10 cellular contexts compared by ENCODE assay signal in the genomic region with DNA sequence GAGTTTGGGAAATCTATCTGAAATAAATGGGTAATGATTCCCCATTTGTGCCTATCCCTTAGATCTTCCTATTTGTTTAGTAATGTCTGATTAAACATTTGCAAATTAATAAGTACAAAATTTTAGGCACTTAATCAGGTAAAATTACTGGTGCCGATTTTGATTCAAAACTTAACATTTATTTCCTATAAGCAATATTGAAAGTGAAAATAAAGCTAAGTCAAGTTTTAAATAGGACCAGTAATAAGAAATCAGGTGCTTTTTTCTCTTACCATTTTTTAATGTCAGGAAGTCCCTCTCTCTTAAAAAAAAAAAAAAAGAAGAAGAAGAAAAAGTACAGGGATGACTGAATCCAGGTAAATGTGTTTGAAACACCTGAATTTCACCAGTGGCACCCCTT. TPM values are rescaled to one million over a fixed set of nuclear protein-coding genes. Genes with fewer than 3 reads are reported as not detected.
A peak's percentile ranks its signal among the peaks of the same experiment; 100 is the strongest.
DNase-seq lines count a peak whose midpoint lies in the region; ATAC-seq and TF ChIP-seq lines count a peak whose summit lies in the region.
"Had no signal": no experiment of that assay in that cellular context is flagged by ENCODE, and none has a peak within 500 bp of the region (broad histone marks: within the 10 kb centered on the region; RNA-seq: fewer than 3 reads in every experiment).

No MANE protein-coding gene starts in this region.

- TF ChIP-seq POLR2A in spleen (IDR thresholded peaks at IDR 0.05) = no peak

- H3K4me3 Mint-ChIP-seq in T-cell = peak overlapping the region; percentile 94 to 98 (median 95)
- H3K4me3 Mint-ChIP-seq: H9 had no signal

- CTCF ChIA-PET in GM10248 (lab: Yijun Ruan, JAX) = interaction anchor here (1.4 to 1.6 kb wide), 3 partner anchors 66 to 159 kb away, joined by 3 to 5 read pairs (median 4); no protein-coding TSS in a partner anchor
- CTCF ChIA-PET in T-cell (lab: Charles Lee) = interaction anchor here in 1 of 2 donors (0.6 to 1.7 kb wide), 9 partner anchors 51 to 216 kb away, joined by 3 to 6 read pairs (median 4); a partner anchor contains a TSS

- peaks cover 0 to 16% (median 4%) of the 10 kb centered on the region in 6 donors for H3K36me3 ChIP-seq in spleen

- peak overlapping the region; percentile 97 to 99 for H3K27ac Mint-ChIP-seq in T-cell
- H3K27ac Mint-ChIP-seq: H9 had no signal

- peaks cover 16 to 73% (median 53%) of the 10 kb centered on the region in 6 donors for H3K4me1 ChIP-seq in spleen

- H3K9me3 Mint-ChIP-seq in T-cell = peaks cover 6 to 7% (median 6%) of the 10 kb centered on the region in 3 donors

- H3K36me3 Mint-ChIP-seq in T-cell = peaks cover 51% of the 10 kb centered on the region

- H3K9me3 ChIP-seq in spleen = peaks cover 0 to 10% (median 6%) of the 10 kb centered on the region in 8 donors

- 0 to 4% (median 3%) methylated on average over 1 of the region's 1 CpG for WGBS in spleen, 5 donors

- intact Hi-C loops in spleen (cut with DNase I; ENCODE audit: low total_unique reads) = loop anchor here (10.0 kb wide), 1 partner anchor 155 kb away; no protein-coding TSS in a partner anchor

- H3K27ac ChIP-seq in spleen = peak overlapping the region; percentile 81 to 91 (median 90)

- DNase-seq in GM10248 (ENCODE audit: extremely low spot score) (peak; percentile 26), T-cell (no peak), fibroblast of pulmonary artery (ENCODE audit: low read depth) (no peak), spleen (no peak), epidermal melanocyte (ENCODE audit: insufficient read length, low spot score) (no peak), HK-2 (ENCODE audit: unreplicated experiment) (no peak), GM19240 (ENCODE audit: insufficient read length, low spot score) (no peak)
- DNase-seq: H9, NCI-H526 treated with DMSO at 0.1 percent for 48 hours had no signal

- no peak for ATAC-seq in T-cell (replicated peaks in 1 of 4)

- no peaks in the 10 kb centered on the region for H3K27me3 Mint-ChIP-seq in T-cell

- POLR2A ChIA-PET in GM10248 (lab: Yijun Ruan, JAX) = no interaction called here
- POLR2A ChIA-PET in T-cell (lab: Charles Lee) = interaction anchor here (0.5 to 1.2 kb wide), 4 partner anchors 69 to 202 kb away, joined by 3 read pairs; no protein-coding TSS in a partner anchor

- TF ChIP-seq CTCF in GM10248 (IDR thresholded peaks at IDR 0.05; ENCODE audit: control extremely low read depth, extremely low read depth, low read depth, missing control alignments) (no peak), fibroblast of pulmonary artery (IDR thresholded peaks at IDR 0.05; ENCODE audit: low read length, missing control alignments) (no peak), spleen (IDR thresholded peaks at IDR 0.05 in 8 of 11, conservative IDR thresholded peaks at IDR 0.05 in 3 of 11) (no peak)

- peaks cover 68 to 84% (median 68%) of the 10 kb centered on the region in 3 donors for H3K4me1 Mint-ChIP-seq in T-cell

- no peaks in the 10 kb centered on the region for H3K27me3 ChIP-seq in spleen (replicated peaks in 1 of 7)

- peak overlapping the region; percentile 69 for H3K4me3 ChIP-seq in fibroblast of pulmonary artery (replicated peaks; ENCODE audit: low read depth, low read length)
- H3K4me3 ChIP-seq in spleen = peak overlapping the region; percentile 39 to 80 (median 64)

RNA-seq across cellular contexts. Expression of a gene that starts 0.8 kb away (rescaled TPM):
- total RNA-seq in T-cell = 10 to 100 TPM; 24.7 to 61.3 (median 36.5) TPM
- total RNA-seq in spleen = 10 to 100 TPM; 28.3 to 63.5 (median 40.0) TPM
- 10 to 100 TPM; 14.5 to 28.5 (median 15.8) TPM for polyA plus RNA-seq in spleen
- total RNA-seq: H9 had no signal

RNA-seq across cellular contexts. Expression of a gene that starts 23.7 kb away (rescaled TPM):
- total RNA-seq in T-cell (under 1 TPM in 3 of 5 donors, not detected in 2; 0.19 to 0.35 (median 0.25) TPM), spleen (under 1 TPM in 3 of 7 donors, not detected in 4; 0.14 to 0.50 (median 0.24) TPM)
- under 1 TPM in 2 of 3 donors, not detected in 1; 0.02 to 0.03 TPM for polyA plus RNA-seq in spleen
- total RNA-seq: Daoy, H9 had no signal
